In the genomic region with DNA sequence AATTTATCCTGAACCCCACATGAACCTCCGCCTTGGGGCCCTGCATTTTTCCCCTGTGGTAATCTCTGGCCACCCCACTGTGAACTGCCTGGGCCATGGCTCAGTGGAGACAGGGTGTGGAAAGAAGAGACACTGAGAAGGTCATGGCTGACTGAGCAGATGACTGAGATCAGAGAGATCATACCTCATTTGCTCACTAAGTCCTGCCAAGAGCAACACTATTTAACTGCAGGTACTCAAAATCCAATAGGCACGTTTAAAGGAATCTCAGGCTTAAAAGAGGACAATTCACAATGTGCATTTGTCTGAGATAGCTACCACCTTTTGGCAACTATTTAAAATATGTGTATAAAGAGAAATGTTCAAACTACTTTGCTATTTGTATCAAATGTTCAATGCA, we compare ENCODE assay signal across 1 cellular context.
TF ChIP-seq lines count a peak whose summit lies in the region.

No MANE protein-coding gene starts in this region.

TF ChIP-seq in GM12878, 131 proteins besides CTCF, POLR2A, EP300 and RAD21 (continued from another document):
- TF ChIP-seq, protein P1, sequence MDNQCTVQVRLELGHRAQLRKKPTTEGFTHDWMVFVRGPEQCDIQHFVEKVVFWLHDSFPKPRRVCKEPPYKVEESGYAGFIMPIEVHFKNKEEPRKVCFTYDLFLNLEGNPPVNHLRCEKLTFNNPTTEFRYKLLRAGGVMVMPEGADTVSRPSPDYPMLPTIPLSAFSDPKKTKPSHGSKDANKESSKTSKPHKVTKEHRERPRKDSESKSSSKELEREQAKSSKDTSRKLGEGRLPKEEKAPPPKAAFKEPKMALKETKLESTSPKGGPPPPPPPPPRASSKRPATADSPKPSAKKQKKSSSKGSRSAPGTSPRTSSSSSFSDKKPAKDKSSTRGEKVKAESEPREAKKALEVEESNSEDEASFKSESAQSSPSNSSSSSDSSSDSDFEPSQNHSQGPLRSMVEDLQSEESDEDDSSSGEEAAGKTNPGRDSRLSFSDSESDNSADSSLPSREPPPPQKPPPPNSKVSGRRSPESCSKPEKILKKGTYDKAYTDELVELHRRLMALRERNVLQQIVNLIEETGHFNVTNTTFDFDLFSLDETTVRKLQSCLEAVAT (IDR thresholded peaks at IDR 0.05) = no peak
- TF ChIP-seq PAX8 (IDR thresholded peaks at IDR 0.05) = peak; percentile 92
- TF ChIP-seq, protein P2, sequence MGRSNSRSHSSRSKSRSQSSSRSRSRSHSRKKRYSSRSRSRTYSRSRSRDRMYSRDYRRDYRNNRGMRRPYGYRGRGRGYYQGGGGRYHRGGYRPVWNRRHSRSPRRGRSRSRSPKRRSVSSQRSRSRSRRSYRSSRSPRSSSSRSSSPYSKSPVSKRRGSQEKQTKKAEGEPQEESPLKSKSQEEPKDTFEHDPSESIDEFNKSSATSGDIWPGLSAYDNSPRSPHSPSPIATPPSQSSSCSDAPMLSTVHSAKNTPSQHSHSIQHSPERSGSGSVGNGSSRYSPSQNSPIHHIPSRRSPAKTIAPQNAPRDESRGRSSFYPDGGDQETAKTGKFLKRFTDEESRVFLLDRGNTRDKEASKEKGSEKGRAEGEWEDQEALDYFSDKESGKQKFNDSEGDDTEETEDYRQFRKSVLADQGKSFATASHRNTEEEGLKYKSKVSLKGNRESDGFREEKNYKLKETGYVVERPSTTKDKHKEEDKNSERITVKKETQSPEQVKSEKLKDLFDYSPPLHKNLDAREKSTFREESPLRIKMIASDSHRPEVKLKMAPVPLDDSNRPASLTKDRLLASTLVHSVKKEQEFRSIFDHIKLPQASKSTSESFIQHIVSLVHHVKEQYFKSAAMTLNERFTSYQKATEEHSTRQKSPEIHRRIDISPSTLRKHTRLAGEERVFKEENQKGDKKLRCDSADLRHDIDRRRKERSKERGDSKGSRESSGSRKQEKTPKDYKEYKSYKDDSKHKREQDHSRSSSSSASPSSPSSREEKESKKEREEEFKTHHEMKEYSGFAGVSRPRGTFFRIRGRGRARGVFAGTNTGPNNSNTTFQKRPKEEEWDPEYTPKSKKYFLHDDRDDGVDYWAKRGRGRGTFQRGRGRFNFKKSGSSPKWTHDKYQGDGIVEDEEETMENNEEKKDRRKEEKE (IDR thresholded peaks at IDR 0.05) = no peak
- no peak for TF ChIP-seq EZH2 (IDR thresholded peaks at IDR 0.05; ENCODE audit: borderline replicate concordance, control insufficient read depth, low read depth, low read length)
- TF ChIP-seq IRF3 (IDR thresholded peaks at IDR 0.05) = no peak
- TF ChIP-seq MTA3 (IDR thresholded peaks at IDR 0.05; ENCODE audit: borderline replicate concordance, low read length) = no peak
- no peak for TF ChIP-seq POU2F2 (IDR thresholded peaks at IDR 0.05; ENCODE audit: borderline replicate concordance, low read depth, low read length)
- TF ChIP-seq EGR1 (IDR thresholded peaks at IDR 0.05; ENCODE audit: borderline replicate concordance in 1 of 2, low read depth in 2 of 2, low read length in 2 of 2) = no peak
- no peak for TF ChIP-seq ZBTB11 (CRISPR knock-in tag; IDR thresholded peaks at IDR 0.05)
- TF ChIP-seq, protein P3, sequence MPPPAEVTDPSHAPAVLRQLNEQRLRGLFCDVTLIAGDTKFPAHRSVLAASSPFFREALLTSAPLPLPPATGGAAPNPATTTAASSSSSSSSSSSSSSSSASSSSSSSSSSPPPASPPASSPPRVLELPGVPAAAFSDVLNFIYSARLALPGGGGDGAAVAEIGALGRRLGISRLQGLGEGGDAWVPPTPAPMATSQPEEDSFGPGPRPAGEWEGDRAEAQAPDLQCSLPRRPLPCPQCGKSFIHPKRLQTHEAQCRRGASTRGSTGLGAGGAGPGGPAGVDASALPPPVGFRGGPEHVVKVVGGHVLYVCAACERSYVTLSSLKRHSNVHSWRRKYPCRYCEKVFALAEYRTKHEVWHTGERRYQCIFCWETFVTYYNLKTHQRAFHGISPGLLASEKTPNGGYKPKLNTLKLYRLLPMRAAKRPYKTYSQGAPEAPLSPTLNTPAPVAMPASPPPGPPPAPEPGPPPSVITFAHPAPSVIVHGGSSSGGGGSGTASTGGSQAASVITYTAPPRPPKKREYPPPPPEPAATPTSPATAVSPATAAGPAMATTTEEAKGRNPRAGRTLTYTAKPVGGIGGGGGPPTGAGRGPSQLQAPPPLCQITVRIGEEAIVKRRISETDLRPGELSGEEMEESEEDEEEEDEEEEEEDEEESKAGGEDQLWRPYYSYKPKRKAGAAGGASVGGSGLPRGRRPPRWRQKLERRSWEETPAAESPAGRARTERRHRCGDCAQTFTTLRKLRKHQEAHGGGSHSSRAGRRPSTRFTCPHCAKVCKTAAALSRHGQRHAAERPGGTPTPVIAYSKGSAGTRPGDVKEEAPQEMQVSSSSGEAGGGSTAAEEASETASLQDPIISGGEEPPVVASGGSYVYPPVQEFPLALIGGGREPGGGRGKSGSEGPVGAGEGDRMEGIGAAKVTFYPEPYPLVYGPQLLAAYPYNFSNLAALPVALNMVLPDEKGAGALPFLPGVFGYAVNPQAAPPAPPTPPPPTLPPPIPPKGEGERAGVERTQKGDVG (CRISPR knock-in tag; IDR thresholded peaks at IDR 0.05) = no peak
- no peak for TF ChIP-seq ATF3 (IDR thresholded peaks at IDR 0.05; ENCODE audit: borderline replicate concordance, extremely low read depth, low read depth, low read length)
- no peak for TF ChIP-seq CREB1 (IDR thresholded peaks at IDR 0.05; ENCODE audit: low read depth)
- no peak for TF ChIP-seq RELA (IDR thresholded peaks at IDR 0.05; ENCODE audit: borderline replicate concordance, partially characterized antibody)
- TF ChIP-seq, protein P4, sequence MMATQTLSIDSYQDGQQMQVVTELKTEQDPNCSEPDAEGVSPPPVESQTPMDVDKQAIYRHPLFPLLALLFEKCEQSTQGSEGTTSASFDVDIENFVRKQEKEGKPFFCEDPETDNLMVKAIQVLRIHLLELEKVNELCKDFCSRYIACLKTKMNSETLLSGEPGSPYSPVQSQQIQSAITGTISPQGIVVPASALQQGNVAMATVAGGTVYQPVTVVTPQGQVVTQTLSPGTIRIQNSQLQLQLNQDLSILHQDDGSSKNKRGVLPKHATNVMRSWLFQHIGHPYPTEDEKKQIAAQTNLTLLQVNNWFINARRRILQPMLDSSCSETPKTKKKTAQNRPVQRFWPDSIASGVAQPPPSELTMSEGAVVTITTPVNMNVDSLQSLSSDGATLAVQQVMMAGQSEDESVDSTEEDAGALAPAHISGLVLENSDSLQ (IDR thresholded peaks at IDR 0.05) = no peak
- no peak for TF ChIP-seq SMAD5 (IDR thresholded peaks at IDR 0.05; ENCODE audit: low read depth)
- 0 out of 2 replicates have a peak, but pooled peaks have one; percentile 9 for TF ChIP-seq RUNX3 (IDR thresholded peaks at IDR 0.05; ENCODE audit: low read length)
- TF ChIP-seq PAX5 (IDR thresholded peaks at IDR 0.05; ENCODE audit: borderline replicate concordance, low read depth, low read length) = peak; percentile 93
- TF ChIP-seq SMC3 (IDR thresholded peaks at IDR 0.05; ENCODE audit: borderline replicate concordance, low read length) = no peak
- no peak for TF ChIP-seq CBFB (IDR thresholded peaks at IDR 0.05; ENCODE audit: low read depth)
- TF ChIP-seq, protein P5, sequence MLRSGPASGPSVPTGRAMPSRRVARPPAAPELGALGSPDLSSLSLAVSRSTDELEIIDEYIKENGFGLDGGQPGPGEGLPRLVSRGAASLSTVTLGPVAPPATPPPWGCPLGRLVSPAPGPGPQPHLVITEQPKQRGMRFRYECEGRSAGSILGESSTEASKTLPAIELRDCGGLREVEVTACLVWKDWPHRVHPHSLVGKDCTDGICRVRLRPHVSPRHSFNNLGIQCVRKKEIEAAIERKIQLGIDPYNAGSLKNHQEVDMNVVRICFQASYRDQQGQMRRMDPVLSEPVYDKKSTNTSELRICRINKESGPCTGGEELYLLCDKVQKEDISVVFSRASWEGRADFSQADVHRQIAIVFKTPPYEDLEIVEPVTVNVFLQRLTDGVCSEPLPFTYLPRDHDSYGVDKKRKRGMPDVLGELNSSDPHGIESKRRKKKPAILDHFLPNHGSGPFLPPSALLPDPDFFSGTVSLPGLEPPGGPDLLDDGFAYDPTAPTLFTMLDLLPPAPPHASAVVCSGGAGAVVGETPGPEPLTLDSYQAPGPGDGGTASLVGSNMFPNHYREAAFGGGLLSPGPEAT (IDR thresholded peaks at IDR 0.05; ENCODE audit: low read depth) = no peak
